Comparison of ENCODE assay signal across 8 cellular contexts in genomic region chr11:74748211-74749126, GRCh38. TPM values are rescaled to one million over a fixed set of nuclear protein-coding genes. Genes with fewer than 3 reads are reported as not detected.
A peak's percentile ranks its signal among the peaks of the same experiment; 100 is the strongest.
DNase-seq lines count a peak whose midpoint lies in the region; ATAC-seq and TF ChIP-seq lines count a peak whose summit lies in the region.

RNF169 (plus strand) TSS chr11:74748849; CDS start chr11:74748881, 32 bp downstream.

- H3K27ac Mint-ChIP-seq in activated T-helper 2 cell treated with anti-CD3 and anti-CD28 coated beads, Interferon-gamma antibody, Interleukin-2, Interleukin-4, amounts not matched to agents 10 μg/mL and 5 μg/mL and 100 μg/mL, durations not matched to agents 14 hours and 24 hours and 36 hours, result peak within 1 kb of the TSS; percentile 82
- peak within 1 kb of the TSS; percentile 84 for H3K27ac Mint-ChIP-seq in natural killer cell treated with Interleukin-12 subunit alpha and Interleukin-12 subunit beta and Interleukin-15 and Interleukin-18, amount 100 ng/mL, for 72 hours

- peak within 1 kb of the TSS; percentile 81 for H3K27ac ChIP-seq in RWPE2 (ENCODE audit: poor library complexity, severe bottlenecking)

- H3K27me3 ChIP-seq in RWPE2 (ENCODE audit: insufficient read depth, poor library complexity, severe bottlenecking), result no peaks in the 10 kb centered on the region

- H3K4me1 ChIP-seq in RWPE2 (ENCODE audit: insufficient read depth, poor library complexity, severe bottlenecking), result peaks cover 10% of the 10 kb centered on the region

- H3K4me3 Mint-ChIP-seq in activated T-helper 2 cell treated with anti-CD3 and anti-CD28 coated beads, Interferon-gamma antibody, Interleukin-2, Interleukin-4, amounts not matched to agents 10 μg/mL and 5 μg/mL and 100 μg/mL, durations not matched to agents 14 hours and 24 hours and 36 hours (ENCODE audit: low read depth), result peak within 1 kb of the TSS; percentile 88
- H3K4me3 Mint-ChIP-seq in natural killer cell treated with Interleukin-12 subunit alpha and Interleukin-12 subunit beta and Interleukin-15 and Interleukin-18, amount 100 ng/mL, for 72 hours, result peak within 1 kb of the TSS; percentile 96

- peak; percentile 99 for ATAC-seq in RWPE2 (ENCODE audit: low read depth)
- ATAC-seq in natural killer cell treated with Interleukin-12 subunit alpha and Interleukin-12 subunit beta and Interleukin-15 and Interleukin-18, amount 100 ng/mL, for 72 hours, result peak; percentile 99
- ATAC-seq in stimulated activated naive CD8-positive, alpha-beta T cell treated with anti-CD3 and anti-CD28 coated beads, Interleukin-15, Interleukin-2, amounts not matched to agents 100 U/mL and 50 U/mL, for 24 hours, result peak; percentile 97

- intact Hi-C loops in activated T-helper 2 cell treated with anti-CD3 and anti-CD28 coated beads, Interferon-gamma antibody, Interleukin-2, Interleukin-4, amounts not matched to agents 10 μg/mL and 5 μg/mL and 100 μg/mL, durations not matched to agents 14 hours and 24 hours and 36 hours (cut with micrococcal nuclease), result loop anchor here (2.0 kb wide), 1 partner anchor 256 kb away; the partner anchor contains the start of gene LIPT2

- DNase-seq in EH (ENCODE audit: low read depth) (peak; percentile 97), H4 (ENCODE audit: low spot score) (peak; percentile 95), LoVo (ENCODE audit: low spot score) (peak; percentile 96), RWPE2 (ENCODE audit: low spot score) (peak; percentile 92), fibroblast of peridontal ligament (ENCODE audit: extremely low read depth) (peak; percentile 91)
- DNase-seq in activated T-helper 2 cell treated with anti-CD3 and anti-CD28 coated beads, Interferon-gamma antibody, Interleukin-2, Interleukin-4, amounts not matched to agents 10 μg/mL and 5 μg/mL and 100 μg/mL, durations not matched to agents 14 hours and 24 hours and 36 hours (ENCODE audit: low spot score), result peak; percentile 85
- DNase-seq in natural killer cell treated with Interleukin-12 subunit alpha and Interleukin-12 subunit beta and Interleukin-15 and Interleukin-18, amount 100 ng/mL, for 72 hours (ENCODE audit: low spot score), result peak; percentile 95
- DNase-seq in stimulated activated naive CD8-positive, alpha-beta T cell treated with anti-CD3 and anti-CD28 coated beads, Interleukin-15, Interleukin-2, amounts not matched to agents 100 U/mL and 50 U/mL, for 24 hours, result peak; percentile 89

- no peaks in the 10 kb centered on the region for H3K27me3 Mint-ChIP-seq in activated T-helper 2 cell treated with anti-CD3 and anti-CD28 coated beads, Interferon-gamma antibody, Interleukin-2, Interleukin-4, amounts not matched to agents 10 μg/mL and 5 μg/mL and 100 μg/mL, durations not matched to agents 14 hours and 24 hours and 36 hours (ENCODE audit: low read depth)
- no peaks in the 10 kb centered on the region for H3K27me3 Mint-ChIP-seq in natural killer cell treated with Interleukin-12 subunit alpha and Interleukin-12 subunit beta and Interleukin-15 and Interleukin-18, amount 100 ng/mL, for 72 hours

- H3K4me3 ChIP-seq in RWPE2 (ENCODE audit: severe bottlenecking), result peak within 1 kb of the TSS; percentile 94

- no peak for TF ChIP-seq CTCF in RWPE2 (IDR thresholded peaks at IDR 0.05; ENCODE audit: poor library complexity, severe bottlenecking)

- H3K36me3 ChIP-seq in RWPE2 (ENCODE audit: low read depth), result no peaks in the 10 kb centered on the region

- H3K4me1 Mint-ChIP-seq in activated T-helper 2 cell treated with anti-CD3 and anti-CD28 coated beads, Interferon-gamma antibody, Interleukin-2, Interleukin-4, amounts not matched to agents 10 μg/mL and 5 μg/mL and 100 μg/mL, durations not matched to agents 14 hours and 24 hours and 36 hours (ENCODE audit: low read depth), result peaks cover 23% of the 10 kb centered on the region
- H3K4me1 Mint-ChIP-seq in natural killer cell treated with Interleukin-12 subunit alpha and Interleukin-12 subunit beta and Interleukin-15 and Interleukin-18, amount 100 ng/mL, for 72 hours (ENCODE audit: low read depth in 2 of 2), result peaks cover 29% of the 10 kb centered on the region in 2 donors

- peaks cover 12% of the 10 kb centered on the region for H3K36me3 Mint-ChIP-seq in activated T-helper 2 cell treated with anti-CD3 and anti-CD28 coated beads, Interferon-gamma antibody, Interleukin-2, Interleukin-4, amounts not matched to agents 10 μg/mL and 5 μg/mL and 100 μg/mL, durations not matched to agents 14 hours and 24 hours and 36 hours (ENCODE audit: low read depth)
- no peaks in the 10 kb centered on the region for H3K36me3 Mint-ChIP-seq in natural killer cell treated with Interleukin-12 subunit alpha and Interleukin-12 subunit beta and Interleukin-15 and Interleukin-18, amount 100 ng/mL, for 72 hours

- H3K9me3 ChIP-seq in RWPE2 (ENCODE audit: severe bottlenecking), result no peaks in the 10 kb centered on the region

- no peaks in the 10 kb centered on the region for H3K9me3 Mint-ChIP-seq in activated T-helper 2 cell treated with anti-CD3 and anti-CD28 coated beads, Interferon-gamma antibody, Interleukin-2, Interleukin-4, amounts not matched to agents 10 μg/mL and 5 μg/mL and 100 μg/mL, durations not matched to agents 14 hours and 24 hours and 36 hours
- H3K9me3 Mint-ChIP-seq in natural killer cell treated with Interleukin-12 subunit alpha and Interleukin-12 subunit beta and Interleukin-15 and Interleukin-18, amount 100 ng/mL, for 72 hours, result no peaks in the 10 kb centered on the region

RNA-seq across cellular contexts. Expression of gene RNF169, which starts in this region (rescaled TPM):
- 6.0 and 8.3 TPM in 2 replicates for total RNA-seq in H4 (2014; rRNA removed; shearing (Covaris generic))
- total RNA-seq in activated T-helper 2 cell treated with anti-CD3 and anti-CD28 coated beads, Interferon-gamma antibody, Interleukin-2, Interleukin-4, amounts not matched to agents 10 μg/mL and 5 μg/mL and 100 μg/mL, durations not matched to agents 14 hours and 24 hours and 36 hours, result 14.3 and 14.4 TPM in 2 replicates
- 10 to 100 TPM; 20.9 to 21.2 TPM for total RNA-seq in natural killer cell treated with Interleukin-12 subunit alpha and Interleukin-12 subunit beta and Interleukin-15 and Interleukin-18, amount 100 ng/mL, for 72 hours

Comparison
In these comparisons a context has a peak if more than half of its experiments do, and no peak if none do; other contexts are left out.
1. Peak in every context shown above with its lines: DNase-seq, ATAC-seq, H3K4me3 ChIP-seq and H3K27ac ChIP-seq.